15 cellular contexts compared by ENCODE assay signal in genomic region chr12:75207338-75208083, GRCh38. TPM values are rescaled to one million over a fixed set of nuclear protein-coding genes. Genes with fewer than 3 reads are reported as not detected.
A peak's percentile ranks its signal among the peaks of the same experiment; 100 is the strongest.
DNase-seq lines count a peak whose midpoint lies in the region; ATAC-seq and TF ChIP-seq lines count a peak whose summit lies in the region.
"Had no signal": no experiment of that assay in that cellular context is flagged by ENCODE, and none has a peak within 500 bp of the region (broad histone marks: within the 10 kb centered on the region; RNA-seq: fewer than 3 reads in every experiment).

No MANE protein-coding gene starts in this region.

- H3K4me3 Mint-ChIP-seq in MCF 10A (ENCODE audit: unreplicated experiment): no peak overlapping the region
- H3K4me3 Mint-ChIP-seq: natural killer cell treated with Interleukin-12 subunit alpha and Interleukin-12 subunit beta and Interleukin-15 and Interleukin-18, amount 100 ng/mL, for 72 hours had no signal

- H2AK5ac ChIP-seq in mesendoderm (ENCODE audit: low read length): no peak overlapping the region

- H3K9ac ChIP-seq in mesendoderm (ENCODE audit: low read length): no peak overlapping the region

- no peak overlapping the region for H2BK120ac ChIP-seq in mesendoderm (ENCODE audit: low read depth, low read length)

- H3K23ac ChIP-seq in mesendoderm (ENCODE audit: low read length): no peak overlapping the region

- WGBS in right cardiac atrium: 4% methylated on average over 78 of the region's 78 CpGs
- 24 to 25% methylated on average over 78 of the region's 78 CpGs for WGBS in ectodermal cell, 2 experiments
- no CpG with 5 or more reads among the region's 78 CpGs for WGBS in mesendoderm (ENCODE audit: extremely low coverage, insufficient coverage, low lambda C conversion rate)
- WGBS in sigmoid colon, 2 donors: 8 to 46% methylated on average over 78 of the region's 78 CpGs

- H3K79me1 ChIP-seq in mesendoderm (ENCODE audit: low read length): no peaks in the 10 kb centered on the region

- H4K5ac ChIP-seq in mesendoderm (ENCODE audit: low read length): no peak overlapping the region

- H3K36me3 ChIP-seq in right atrium auricular region (no peaks in the 10 kb centered on the region), ectodermal cell (ENCODE audit: control insufficient read depth, insufficient read depth, low read length) (no peaks in the 10 kb centered on the region), mesendoderm (ENCODE audit: control insufficient read depth, insufficient read depth, low read length) (no peaks in the 10 kb centered on the region), sigmoid colon (no peaks in the 10 kb centered on the region)
- H3K36me3 ChIP-seq: left lung, suprapubic skin had no signal

- TF ChIP-seq EP300 in sigmoid colon (IDR thresholded peaks at IDR 0.05): no peak

- H3K4me3 ChIP-seq in right cardiac atrium (ENCODE audit: low read length) (no peak overlapping the region), right atrium auricular region (no peak overlapping the region), ectodermal cell (ENCODE audit: insufficient read depth, low read depth, low read length) (peak overlapping the region; percentile 19), mesendoderm (ENCODE audit: low read length) (no peak overlapping the region), sigmoid colon (no peak overlapping the region)
- H3K4me3 ChIP-seq: GM12878, left lung, suprapubic skin had no signal

- H3K27ac ChIP-seq in right cardiac atrium (ENCODE audit: low read length): no peak overlapping the region
- no peak overlapping the region for H3K27ac ChIP-seq in right atrium auricular region
- no peak overlapping the region for H3K27ac ChIP-seq in ectodermal cell (ENCODE audit: insufficient read depth, low read depth, low read length, poor library complexity, severe bottlenecking)
- no peak overlapping the region for H3K27ac ChIP-seq in mesendoderm (ENCODE audit: low read depth, low read length)
- H3K27ac ChIP-seq in sigmoid colon: no peak overlapping the region
- H3K27ac ChIP-seq: left lung, suprapubic skin had no signal

- no peaks in the 10 kb centered on the region for H3K79me2 ChIP-seq in mesendoderm (ENCODE audit: control insufficient read depth, insufficient read depth, low read length)

- peak in 2 of 3 donors; percentile 30 to 41 for DNase-seq in right cardiac atrium
- DNase-seq in right atrium auricular region (ENCODE audit: low spot score): no peak
- DNase-seq in mesendoderm: peak; percentile 34
- DNase-seq in sigmoid colon: no peak
- no peak for DNase-seq in HEK293T (ENCODE audit: extremely low spot score)
- no peak for DNase-seq in MCF 10A (ENCODE audit: unreplicated experiment)
- no peak for DNase-seq in medulla oblongata (ENCODE audit: extremely low spot score)
- DNase-seq: DND-41, NCI-H1417, NCI-H345 had no signal

- CTCF ChIA-PET in HEK293T (lab: Yijun Ruan, JAX) (no interaction called here), MCF 10A (lab: Yijun Ruan, JAX) (interaction anchor here (0.6 kb wide), 1 partner anchor 214 kb away, joined by 4 read pairs; no protein-coding TSS in a partner anchor)

- H3K56ac ChIP-seq in mesendoderm (ENCODE audit: low read length): no peak overlapping the region

- H3K9me3 ChIP-seq in right cardiac atrium (ENCODE audit: control insufficient read depth, low read length): peaks cover 3% of the 10 kb centered on the region
- H3K9me3 ChIP-seq in right atrium auricular region: peaks cover 0 to 9% of the 10 kb centered on the region in 2 donors
- H3K9me3 ChIP-seq in ectodermal cell (ENCODE audit: control insufficient read depth, low read length): no peaks in the 10 kb centered on the region
- no peaks in the 10 kb centered on the region for H3K9me3 ChIP-seq in sigmoid colon
- H3K9me3 ChIP-seq: left lung, suprapubic skin had no signal

- no peak overlapping the region for H3K18ac ChIP-seq in mesendoderm (ENCODE audit: low read length)

- no peak overlapping the region for H2BK15ac ChIP-seq in mesendoderm (replicated peaks; ENCODE audit: low read depth)

- peak overlapping the region; percentile 64 for H3K4me2 ChIP-seq in mesendoderm (ENCODE audit: low read length)

- no peak overlapping the region for H3K27ac Mint-ChIP-seq in MCF 10A (ENCODE audit: low read depth, unreplicated experiment)
- H3K27ac Mint-ChIP-seq: natural killer cell treated with Interleukin-12 subunit alpha and Interleukin-12 subunit beta and Interleukin-15 and Interleukin-18, amount 100 ng/mL, for 72 hours had no signal

- H3K9me3 Mint-ChIP-seq in MCF 10A (ENCODE audit: unreplicated experiment): no peaks in the 10 kb centered on the region

- H3K36me3 Mint-ChIP-seq in MCF 10A (ENCODE audit: insufficient read depth, unreplicated experiment): no peaks in the 10 kb centered on the region

- BruUV-seq in MCF 10A (replicated peaks; lab: Mats Ljungman, UMichigan): no TSS peak

- intact Hi-C loops in right cardiac atrium (cut with DNase I): no loop called here
- intact Hi-C loops in sigmoid colon (cut with DNase I): no loop called here
- intact Hi-C loops in MCF 10A (cut with micrococcal nuclease): no loop called here

- H3K27me3 ChIP-seq in right cardiac atrium (ENCODE audit: control insufficient read depth, insufficient read depth): no peaks in the 10 kb centered on the region
- peaks cover 16 to 22% of the 10 kb centered on the region in 2 donors for H3K27me3 ChIP-seq in right atrium auricular region
- peaks cover 49% of the 10 kb centered on the region for H3K27me3 ChIP-seq in ectodermal cell (ENCODE audit: control insufficient read depth, insufficient read depth, low read length, poor library complexity, severe bottlenecking)
- H3K27me3 ChIP-seq in mesendoderm (ENCODE audit: insufficient read depth, low read length, poor library complexity): peaks cover 20% of the 10 kb centered on the region
- peaks cover 7 to 49% (median 36%) of the 10 kb centered on the region in 3 donors for H3K27me3 ChIP-seq in sigmoid colon

- TF ChIP-seq POLR2A in sigmoid colon (IDR thresholded peaks at IDR 0.05): no peak

- no peak overlapping the region for H3K4ac ChIP-seq in mesendoderm (ENCODE audit: low read depth, low read length)

- H3K27me3 Mint-ChIP-seq in MCF 10A (ENCODE audit: insufficient read depth, unreplicated experiment): no peaks in the 10 kb centered on the region

- POLR2A ChIA-PET in HEK293T (lab: Yijun Ruan, JAX): no interaction called here
- POLR2A ChIA-PET in MCF 10A (lab: Yijun Ruan, JAX): no interaction called here

- TF ChIP-seq CTCF in right atrium auricular region (IDR thresholded peaks at IDR 0.05): no peak
- no peak for TF ChIP-seq CTCF in sigmoid colon (IDR thresholded peaks at IDR 0.05)
- no peak for TF ChIP-seq CTCF in MCF 10A (IDR thresholded peaks at IDR 0.05; ENCODE audit: unreplicated experiment)

- ATAC-seq in right cardiac atrium: no peak
- ATAC-seq: GM12878; left lung; natural killer cell treated with Interleukin-12 subunit alpha and Interleukin-12 subunit beta and Interleukin-15 and Interleukin-18, amount 100 ng/mL, for 72 hours had no signal

- no peak overlapping the region for H2BK5ac ChIP-seq in mesendoderm (ENCODE audit: low read length)

- H3K4me1 ChIP-seq in right cardiac atrium (ENCODE audit: control insufficient read depth, insufficient read depth, low read length) (no peaks in the 10 kb centered on the region), right atrium auricular region (no peaks in the 10 kb centered on the region), ectodermal cell (ENCODE audit: control insufficient read depth, insufficient read depth, low read length) (peaks cover 11% of the 10 kb centered on the region), mesendoderm (ENCODE audit: control insufficient read depth, low read depth, low read length) (no peaks in the 10 kb centered on the region), sigmoid colon (peaks cover 0 to 8% (median 4%) of the 10 kb centered on the region in 4 donors)
- H3K4me1 ChIP-seq: left lung had no signal

- H4K8ac ChIP-seq in mesendoderm (ENCODE audit: low read depth, low read length): no peak overlapping the region

- no peaks in the 10 kb centered on the region for H3K4me1 Mint-ChIP-seq in MCF 10A (ENCODE audit: insufficient read depth, unreplicated experiment)

TF ChIP-seq in HEK293T, 16 proteins besides CTCF, POLR2A, EP300 and RAD21:
- TF ChIP-seq SUZ12 (IDR thresholded peaks at IDR 0.05) (no peak), TARDBP (IDR thresholded peaks at IDR 0.05) (no peak), BHLHE40 (IDR thresholded peaks at IDR 0.05; ENCODE audit: borderline replicate concordance) (no peak), HDGF (IDR thresholded peaks at IDR 0.05; ENCODE audit: borderline replicate concordance) (no peak), LEF1 (IDR thresholded peaks at IDR 0.05; ENCODE audit: borderline replicate concordance) (no peak), FOXA1 (IDR thresholded peaks at IDR 0.05) (no peak), L3MBTL2 (conservative IDR thresholded peaks at IDR 0.05) (no peak), ELF4 (IDR thresholded peaks at IDR 0.05) (no peak)

RNA-seq across cellular contexts. Expression of gene KCNC2, which starts 2.1 kb away (rescaled TPM):
- total RNA-seq in right cardiac atrium: not detected
- polyA plus RNA-seq in right cardiac atrium: not detected
- total RNA-seq in right atrium auricular region: not detected
- not detected for polyA plus RNA-seq in ectodermal cell (2013, experiment 1 of 4)
- polyA plus RNA-seq in ectodermal cell (2013, experiment 2 of 4): not detected
- polyA plus RNA-seq in ectodermal cell (2013, experiment 3 of 4): not detected
- not detected for polyA plus RNA-seq in ectodermal cell (2013, experiment 4 of 4)
- 0.06 TPM for polyA plus RNA-seq in mesendoderm (2013, experiment 1 of 2)
- 0.18 TPM for polyA plus RNA-seq in mesendoderm (2013, experiment 2 of 2)
- total RNA-seq in sigmoid colon: 1 to 10 TPM in 1 of 4 donors, under 1 TPM in 3; under 0.01 to 1.1 (median 0.56) TPM
- under 1 TPM in 1 of 3 donors, not detected in 2; 0.07 TPM for polyA plus RNA-seq in sigmoid colon
- not detected in 2 replicates for total RNA-seq in MCF 10A (2022)
- total RNA-seq: GM12878; left lung; natural killer cell treated with Interleukin-12 subunit alpha and Interleukin-12 subunit beta and Interleukin-15 and Interleukin-18, amount 100 ng/mL, for 72 hours had no signal

Comparison
In these comparisons a context has a peak if more than half of its experiments do, and no peak if none do; other contexts are left out.
1. DNase-seq: peak in right cardiac atrium (2 of 3) and mesendoderm (single experiment); none in right atrium auricular region (single experiment), sigmoid colon (single experiment), HEK293T (single experiment), MCF 10A (single experiment) and medulla oblongata (single experiment).